18 cellular contexts compared by ENCODE assay signal in genomic region chr6:152049502-152049901, GRCh38.
"Had no signal": no experiment of that assay in that cellular context is flagged by ENCODE, and none has a peak within 500 bp of the region (broad histone marks: within the 10 kb centered on the region; RNA-seq: fewer than 3 reads in every experiment).

No MANE protein-coding gene starts in this region.

- H3K27ac ChIP-seq: gastrocnemius medialis had no signal

- DNase-seq: activated B cell treated with CpG ODN at 0.5 μM for 24 hours; activated CD4-positive, alpha-beta T cell treated with anti-CD3 and anti-CD28 coated beads, Interleukin-2, amount 50 U/mL, for 1 hour; activated CD8-positive, alpha-beta T cell treated with anti-CD3 and anti-CD28 coated beads for 36 hours; activated naive CD4-positive, alpha-beta T cell; activated T-cell treated with anti-CD3 and anti-CD28 coated beads, Interleukin-2, amount 50 U/mL, for 48 hours; effector memory CD4-positive, alpha-beta T cell; gastrocnemius medialis; glutamatergic neuron; left cardiac atrium; left ventricle myocardium superior; naive B cell; ovary; stimulated activated CD4-positive, alpha-beta T cell treated with anti-CD3 and anti-CD28 coated beads, Interleukin-4, amount 100 ng/mL, for 24 hours; stimulated activated naive CD8-positive, alpha-beta T cell treated with anti-CD3 and anti-CD28 coated beads, Interleukin-15, amount 100 ng/mL, for 72 hours; T-helper 2 cell had no signal

- ATAC-seq: activated CD8-positive, alpha-beta T cell treated with anti-CD3 and anti-CD28 coated beads for 36 hours; activated naive CD4-positive, alpha-beta T cell treated with anti-CD3 and anti-CD28 coated beads, Interleukin-2, amount 50 U/mL, for 72 hours; gastrocnemius medialis; left cardiac atrium; left ventricle myocardium superior; sciatic nerve; stimulated activated effector memory CD8-positive, alpha-beta T cell treated with anti-CD3 and anti-CD28 coated beads, Interleukin-12 subunit alpha, Interleukin-12 subunit beta, amount 100 ng/mL, for 72 hours; stimulated activated naive CD8-positive, alpha-beta T cell treated with anti-CD3 and anti-CD28 coated beads, Interleukin-15, amount 100 ng/mL, for 72 hours had no signal

- H3K27me3 ChIP-seq: gastrocnemius medialis, ovary had no signal
